Comparison of ENCODE assay signal across 8 cellular contexts in genomic region chr6:1611572-1612385, GRCh38. TPM values are rescaled to one million over a fixed set of nuclear protein-coding genes. Genes with fewer than 3 reads are reported as not detected.
DNase-seq lines count a peak whose midpoint lies in the region; ATAC-seq and TF ChIP-seq lines count a peak whose summit lies in the region.

No MANE protein-coding gene starts in this region.

- H3K4me1 ChIP-seq in skeletal muscle tissue (ENCODE audit: control insufficient read depth in 3 of 3, insufficient read depth in 3 of 3, low read length in 3 of 3), result peaks cover 9 to 27% (median 13%) of the 10 kb centered on the region in 3 donors

- no peak for DNase-seq in stimulated activated naive CD8-positive, alpha-beta T cell treated with anti-CD3 and anti-CD28 coated beads, Interleukin-15, Interleukin-2, amounts not matched to agents 100 U/mL and 50 U/mL, for 24 hours
- DNase-seq in glomerular visceral epithelial cell (ENCODE audit: extremely low spot score) (peak; percentile 45), iPS-NIHi11 (ENCODE audit: low spot score) (no peak), occipital lobe (lab: John Stamatoyannopoulos, UW) (no peak)

- peaks cover 57% of the 10 kb centered on the region for H3K27me3 Mint-ChIP-seq in stimulated activated naive CD8-positive, alpha-beta T cell treated with anti-CD3 and anti-CD28 coated beads, Interleukin-15, Interleukin-2, amounts not matched to agents 100 ng/mL and 50 ng/mL, for 24 hours

- H3K9ac ChIP-seq in skeletal muscle tissue (ENCODE audit: low read depth in 1 of 3, low read length in 3 of 3), result peak overlapping the region; percentile 40 to 64 (median 54)

- peak overlapping the region; percentile 82 for H3K4me3 Mint-ChIP-seq in stimulated activated naive CD8-positive, alpha-beta T cell treated with anti-CD3 and anti-CD28 coated beads, Interleukin-15, Interleukin-2, amounts not matched to agents 100 ng/mL and 50 ng/mL, for 24 hours

- H3K4me1 Mint-ChIP-seq in stimulated activated naive CD8-positive, alpha-beta T cell treated with anti-CD3 and anti-CD28 coated beads, Interleukin-15, Interleukin-2, amounts not matched to agents 100 ng/mL and 50 ng/mL, for 24 hours (ENCODE audit: low read depth), result peaks cover 38% of the 10 kb centered on the region

- peak overlapping the region; percentile 82 for H3K4me3 ChIP-seq in WI38 (ENCODE audit: low read depth, low read length)
- peak overlapping the region; percentile 61 to 76 (median 75) for H3K4me3 ChIP-seq in skeletal muscle tissue (ENCODE audit: low read length in 3 of 3)

- no peaks in the 10 kb centered on the region for H3K9me3 Mint-ChIP-seq in stimulated activated naive CD8-positive, alpha-beta T cell treated with anti-CD3 and anti-CD28 coated beads, Interleukin-15, Interleukin-2, amounts not matched to agents 100 ng/mL and 50 ng/mL, for 24 hours

- ATAC-seq in stimulated activated naive CD8-positive, alpha-beta T cell treated with anti-CD3 and anti-CD28 coated beads, Interleukin-15, Interleukin-2, amounts not matched to agents 100 U/mL and 50 U/mL, for 24 hours, result no peak
- ATAC-seq in HG02852 (IDR thresholded peaks at IDR 0.05; ENCODE audit: unreplicated experiment), result no peak

- H3K36me3 Mint-ChIP-seq in stimulated activated naive CD8-positive, alpha-beta T cell treated with anti-CD3 and anti-CD28 coated beads, Interleukin-15, Interleukin-2, amounts not matched to agents 100 ng/mL and 50 ng/mL, for 24 hours (ENCODE audit: low read depth), result no peaks in the 10 kb centered on the region

- no peaks in the 10 kb centered on the region for H3K36me3 ChIP-seq in skeletal muscle tissue (ENCODE audit: control insufficient read depth in 3 of 3, insufficient read depth in 3 of 3, low read length in 3 of 3)

- H3K27ac ChIP-seq in skeletal muscle tissue (ENCODE audit: low read depth, low read length), result peak overlapping the region; percentile 63

- peaks cover 68 to 74% (median 72%) of the 10 kb centered on the region in 3 donors for H3K27me3 ChIP-seq in skeletal muscle tissue (ENCODE audit: control insufficient read depth in 3 of 3, insufficient read depth in 3 of 3, low read length in 3 of 3)

- peak overlapping the region; percentile 68 for H3K27ac Mint-ChIP-seq in stimulated activated naive CD8-positive, alpha-beta T cell treated with anti-CD3 and anti-CD28 coated beads, Interleukin-15, Interleukin-2, amounts not matched to agents 100 ng/mL and 50 ng/mL, for 24 hours

- no peaks in the 10 kb centered on the region for H3K9me3 ChIP-seq in skeletal muscle tissue (ENCODE audit: control insufficient read depth in 3 of 3, low read length in 3 of 3)

- no peak for TF ChIP-seq CTCF in WI38 (IDR thresholded peaks at IDR 0.05; ENCODE audit: low read depth, low read length)

RNA-seq across cellular contexts. Expression of gene FOXC1, which starts 2.1 kb away (rescaled TPM):
- 1.6 TPM for total RNA-seq in skeletal muscle tissue
- total RNA-seq in occipital lobe, result 4.8 TPM
